ENCODE assay signal across 1 cellular context in genomic region chr1:155000725-155001437, GRCh38.
TF ChIP-seq lines count a peak whose summit lies in the region.

No MANE protein-coding gene starts in this region.

TF ChIP-seq in endothelial cell of umbilical vein, 7 proteins besides CTCF, POLR2A, EP300 and RAD21:
- peak; percentile 12 for TF ChIP-seq POLR2AphosphoS5 (IDR thresholded peaks at IDR 0.05; ENCODE audit: insufficient read depth, low read depth, low read length)
- no peak for TF ChIP-seq GATA2 (IDR thresholded peaks at IDR 0.05; ENCODE audit: insufficient read depth, insufficient read length, low read depth, low read length)
- no peak for TF ChIP-seq MAX (IDR thresholded peaks at IDR 0.05; ENCODE audit: insufficient read depth, insufficient read length)
- TF ChIP-seq JUN (IDR thresholded peaks at IDR 0.05; ENCODE audit: borderline replicate concordance, insufficient read depth, insufficient read length, low read depth), result no peak
- TF ChIP-seq MYC (IDR thresholded peaks at IDR 0.05; ENCODE audit: low read depth, low read length), result no peak
- no peak for TF ChIP-seq EZH2 (IDR thresholded peaks at IDR 0.05; ENCODE audit: borderline replicate concordance, low read depth, low read length, severe bottlenecking)
- TF ChIP-seq FOS (IDR thresholded peaks at IDR 0.05; ENCODE audit: borderline replicate concordance, insufficient read depth, low read length), result peak; percentile 84
TF ChIP-seq in endothelial cell of umbilical vein: peak in this region for 2.
